Comparison of ENCODE assay signal across 1 cellular context in the genomic region with DNA sequence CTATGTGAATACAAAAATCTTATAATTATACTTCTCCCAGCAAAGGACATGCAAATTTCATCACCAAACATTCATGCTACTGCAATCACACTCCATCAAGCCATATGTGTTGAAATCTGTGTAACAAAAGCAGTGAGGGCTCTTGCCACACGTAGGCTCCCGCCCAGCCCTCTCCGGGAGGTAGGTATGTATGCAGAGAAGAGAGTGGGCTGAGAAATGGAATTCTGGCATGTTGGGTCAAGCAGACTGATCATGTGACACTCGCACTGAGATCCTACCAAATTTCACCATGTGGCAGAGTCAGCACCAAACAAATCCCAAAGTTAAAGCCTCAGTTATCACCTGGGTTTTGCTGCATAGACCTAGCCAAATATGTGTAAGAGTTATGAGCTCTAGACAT.
TF ChIP-seq lines count a peak whose summit lies in the region.

No MANE protein-coding gene starts in this region.

TF ChIP-seq in H1, 55 proteins besides CTCF, POLR2A, EP300 and RAD21:
- TF ChIP-seq BCL11A (IDR thresholded peaks at IDR 0.05; ENCODE audit: low read depth in 2 of 2, low read length in 2 of 2) (no peak), FOSL1 (IDR thresholded peaks at IDR 0.05; ENCODE audit: insufficient read depth, low read depth, low read length) (no peak), SIRT6 (IDR thresholded peaks at IDR 0.05; ENCODE audit: low read length) (no peak), MAFK (IDR thresholded peaks at IDR 0.05; ENCODE audit: low read depth, low read length) (no peak), CHD2 (IDR thresholded peaks at IDR 0.05; ENCODE audit: low read length) (no peak), SIX5 (IDR thresholded peaks at IDR 0.05; ENCODE audit: low read depth, low read length) (no peak), TAF7 (optimal IDR thresholded peaks at IDR 0.05; ENCODE audit: borderline replicate concordance, low read depth, low read length) (no peak), BRCA1 (IDR thresholded peaks at IDR 0.05; ENCODE audit: low read depth, low read length) (no peak), JUN (IDR thresholded peaks at IDR 0.05; ENCODE audit: low read depth, low read length) (no peak), KDM1A (IDR thresholded peaks at IDR 0.05; ENCODE audit: borderline replicate concordance, low read length) (no peak), HDAC2 (IDR thresholded peaks at IDR 0.05; ENCODE audit: borderline replicate concordance in 1 of 2, low read depth in 2 of 2, low read length in 2 of 2) (no peak), POU5F1 (IDR thresholded peaks at IDR 0.05; ENCODE audit: low read depth, low read length) (no peak), CBX8 (IDR thresholded peaks at IDR 0.05; ENCODE audit: borderline replicate concordance, low read depth, low read length) (no peak), POLR2AphosphoS5 (IDR thresholded peaks at IDR 0.05; ENCODE audit: low read depth, low read length) (peak; percentile 57), NRF1 (IDR thresholded peaks at IDR 0.05; ENCODE audit: low read depth, low read length) (no peak), PHF8 (conservative IDR thresholded peaks at IDR 0.05; ENCODE audit: low read depth, low read length) (no peak), EZH2 (IDR thresholded peaks at IDR 0.05; ENCODE audit: low read depth, low read length, severe bottlenecking) (no peak), SIN3A (conservative IDR thresholded peaks at IDR 0.05 in 1 of 2, IDR thresholded peaks at IDR 0.05 in 1 of 2; ENCODE audit: low read depth in 1 of 2, low read length in 2 of 2) (no peak), TEAD4 (IDR thresholded peaks at IDR 0.05; ENCODE audit: low read depth, low read length) (0 out of 2 replicates have a peak, but pooled peaks have one; percentile 42), JUND (IDR thresholded peaks at IDR 0.05; ENCODE audit: low read length) (no peak), SP1 (IDR thresholded peaks at IDR 0.05; ENCODE audit: low read depth, low read length) (no peak), CBX5 (IDR thresholded peaks at IDR 0.05; ENCODE audit: low read depth, low read length) (no peak), CEBPB (IDR thresholded peaks at IDR 0.05; ENCODE audit: low read depth, low read length) (peak; percentile 43; the same call in 1 of the 2 replicates), SUZ12 (IDR thresholded peaks at IDR 0.05; ENCODE audit: low read length) (no peak), RXRA (IDR thresholded peaks at IDR 0.05; ENCODE audit: insufficient read depth, low read depth, low read length) (no peak), ASH2L (IDR thresholded peaks at IDR 0.05; ENCODE audit: low read length) (no peak), NANOG (IDR thresholded peaks at IDR 0.05; ENCODE audit: insufficient read depth, low read depth, low read length, poor library complexity, severe bottlenecking) (no peak), HDAC6 (IDR thresholded peaks at IDR 0.05; ENCODE audit: low read depth, low read length) (no peak), GTF2F1 (IDR thresholded peaks at IDR 0.05; ENCODE audit: borderline replicate concordance, low read depth, low read length) (no peak), RBBP5 (IDR thresholded peaks at IDR 0.05; ENCODE audit: borderline replicate concordance, low read depth, low read length) (no peak), CREB1 (IDR thresholded peaks at IDR 0.05) (no peak)
- TF ChIP-seq, protein P1, sequence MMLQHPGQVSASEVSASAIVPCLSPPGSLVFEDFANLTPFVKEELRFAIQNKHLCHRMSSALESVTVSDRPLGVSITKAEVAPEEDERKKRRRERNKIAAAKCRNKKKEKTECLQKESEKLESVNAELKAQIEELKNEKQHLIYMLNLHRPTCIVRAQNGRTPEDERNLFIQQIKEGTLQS (IDR thresholded peaks at IDR 0.05; ENCODE audit: insufficient read depth, low read depth, low read length): no peak
- TF ChIP-seq, protein P2, sequence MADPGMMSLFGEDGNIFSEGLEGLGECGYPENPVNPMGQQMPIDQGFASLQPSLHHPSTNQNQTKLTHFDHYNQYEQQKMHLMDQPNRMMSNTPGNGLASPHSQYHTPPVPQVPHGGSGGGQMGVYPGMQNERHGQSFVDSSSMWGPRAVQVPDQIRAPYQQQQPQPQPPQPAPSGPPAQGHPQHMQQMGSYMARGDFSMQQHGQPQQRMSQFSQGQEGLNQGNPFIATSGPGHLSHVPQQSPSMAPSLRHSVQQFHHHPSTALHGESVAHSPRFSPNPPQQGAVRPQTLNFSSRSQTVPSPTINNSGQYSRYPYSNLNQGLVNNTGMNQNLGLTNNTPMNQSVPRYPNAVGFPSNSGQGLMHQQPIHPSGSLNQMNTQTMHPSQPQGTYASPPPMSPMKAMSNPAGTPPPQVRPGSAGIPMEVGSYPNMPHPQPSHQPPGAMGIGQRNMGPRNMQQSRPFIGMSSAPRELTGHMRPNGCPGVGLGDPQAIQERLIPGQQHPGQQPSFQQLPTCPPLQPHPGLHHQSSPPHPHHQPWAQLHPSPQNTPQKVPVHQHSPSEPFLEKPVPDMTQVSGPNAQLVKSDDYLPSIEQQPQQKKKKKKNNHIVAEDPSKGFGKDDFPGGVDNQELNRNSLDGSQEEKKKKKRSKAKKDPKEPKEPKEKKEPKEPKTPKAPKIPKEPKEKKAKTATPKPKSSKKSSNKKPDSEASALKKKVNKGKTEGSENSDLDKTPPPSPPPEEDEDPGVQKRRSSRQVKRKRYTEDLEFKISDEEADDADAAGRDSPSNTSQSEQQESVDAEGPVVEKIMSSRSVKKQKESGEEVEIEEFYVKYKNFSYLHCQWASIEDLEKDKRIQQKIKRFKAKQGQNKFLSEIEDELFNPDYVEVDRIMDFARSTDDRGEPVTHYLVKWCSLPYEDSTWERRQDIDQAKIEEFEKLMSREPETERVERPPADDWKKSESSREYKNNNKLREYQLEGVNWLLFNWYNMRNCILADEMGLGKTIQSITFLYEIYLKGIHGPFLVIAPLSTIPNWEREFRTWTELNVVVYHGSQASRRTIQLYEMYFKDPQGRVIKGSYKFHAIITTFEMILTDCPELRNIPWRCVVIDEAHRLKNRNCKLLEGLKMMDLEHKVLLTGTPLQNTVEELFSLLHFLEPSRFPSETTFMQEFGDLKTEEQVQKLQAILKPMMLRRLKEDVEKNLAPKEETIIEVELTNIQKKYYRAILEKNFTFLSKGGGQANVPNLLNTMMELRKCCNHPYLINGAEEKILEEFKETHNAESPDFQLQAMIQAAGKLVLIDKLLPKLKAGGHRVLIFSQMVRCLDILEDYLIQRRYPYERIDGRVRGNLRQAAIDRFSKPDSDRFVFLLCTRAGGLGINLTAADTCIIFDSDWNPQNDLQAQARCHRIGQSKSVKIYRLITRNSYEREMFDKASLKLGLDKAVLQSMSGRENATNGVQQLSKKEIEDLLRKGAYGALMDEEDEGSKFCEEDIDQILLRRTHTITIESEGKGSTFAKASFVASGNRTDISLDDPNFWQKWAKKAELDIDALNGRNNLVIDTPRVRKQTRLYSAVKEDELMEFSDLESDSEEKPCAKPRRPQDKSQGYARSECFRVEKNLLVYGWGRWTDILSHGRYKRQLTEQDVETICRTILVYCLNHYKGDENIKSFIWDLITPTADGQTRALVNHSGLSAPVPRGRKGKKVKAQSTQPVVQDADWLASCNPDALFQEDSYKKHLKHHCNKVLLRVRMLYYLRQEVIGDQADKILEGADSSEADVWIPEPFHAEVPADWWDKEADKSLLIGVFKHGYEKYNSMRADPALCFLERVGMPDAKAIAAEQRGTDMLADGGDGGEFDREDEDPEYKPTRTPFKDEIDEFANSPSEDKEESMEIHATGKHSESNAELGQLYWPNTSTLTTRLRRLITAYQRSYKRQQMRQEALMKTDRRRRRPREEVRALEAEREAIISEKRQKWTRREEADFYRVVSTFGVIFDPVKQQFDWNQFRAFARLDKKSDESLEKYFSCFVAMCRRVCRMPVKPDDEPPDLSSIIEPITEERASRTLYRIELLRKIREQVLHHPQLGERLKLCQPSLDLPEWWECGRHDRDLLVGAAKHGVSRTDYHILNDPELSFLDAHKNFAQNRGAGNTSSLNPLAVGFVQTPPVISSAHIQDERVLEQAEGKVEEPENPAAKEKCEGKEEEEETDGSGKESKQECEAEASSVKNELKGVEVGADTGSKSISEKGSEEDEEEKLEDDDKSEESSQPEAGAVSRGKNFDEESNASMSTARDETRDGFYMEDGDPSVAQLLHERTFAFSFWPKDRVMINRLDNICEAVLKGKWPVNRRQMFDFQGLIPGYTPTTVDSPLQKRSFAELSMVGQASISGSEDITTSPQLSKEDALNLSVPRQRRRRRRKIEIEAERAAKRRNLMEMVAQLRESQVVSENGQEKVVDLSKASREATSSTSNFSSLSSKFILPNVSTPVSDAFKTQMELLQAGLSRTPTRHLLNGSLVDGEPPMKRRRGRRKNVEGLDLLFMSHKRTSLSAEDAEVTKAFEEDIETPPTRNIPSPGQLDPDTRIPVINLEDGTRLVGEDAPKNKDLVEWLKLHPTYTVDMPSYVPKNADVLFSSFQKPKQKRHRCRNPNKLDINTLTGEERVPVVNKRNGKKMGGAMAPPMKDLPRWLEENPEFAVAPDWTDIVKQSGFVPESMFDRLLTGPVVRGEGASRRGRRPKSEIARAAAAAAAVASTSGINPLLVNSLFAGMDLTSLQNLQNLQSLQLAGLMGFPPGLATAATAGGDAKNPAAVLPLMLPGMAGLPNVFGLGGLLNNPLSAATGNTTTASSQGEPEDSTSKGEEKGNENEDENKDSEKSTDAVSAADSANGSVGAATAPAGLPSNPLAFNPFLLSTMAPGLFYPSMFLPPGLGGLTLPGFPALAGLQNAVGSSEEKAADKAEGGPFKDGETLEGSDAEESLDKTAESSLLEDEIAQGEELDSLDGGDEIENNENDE (IDR thresholded peaks at IDR 0.05; ENCODE audit: insufficient replicate concordance, low read length): no peak
- TF ChIP-seq, protein P3, sequence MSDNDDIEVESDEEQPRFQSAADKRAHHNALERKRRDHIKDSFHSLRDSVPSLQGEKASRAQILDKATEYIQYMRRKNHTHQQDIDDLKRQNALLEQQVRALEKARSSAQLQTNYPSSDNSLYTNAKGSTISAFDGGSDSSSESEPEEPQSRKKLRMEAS (IDR thresholded peaks at IDR 0.05): no peak
- TF ChIP-seq, protein P4, sequence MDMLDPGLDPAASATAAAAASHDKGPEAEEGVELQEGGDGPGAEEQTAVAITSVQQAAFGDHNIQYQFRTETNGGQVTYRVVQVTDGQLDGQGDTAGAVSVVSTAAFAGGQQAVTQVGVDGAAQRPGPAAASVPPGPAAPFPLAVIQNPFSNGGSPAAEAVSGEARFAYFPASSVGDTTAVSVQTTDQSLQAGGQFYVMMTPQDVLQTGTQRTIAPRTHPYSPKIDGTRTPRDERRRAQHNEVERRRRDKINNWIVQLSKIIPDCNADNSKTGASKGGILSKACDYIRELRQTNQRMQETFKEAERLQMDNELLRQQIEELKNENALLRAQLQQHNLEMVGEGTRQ (IDR thresholded peaks at IDR 0.05; ENCODE audit: low read length): peak; percentile 60; the same call in 1 of the 2 replicates
- TF ChIP-seq, protein P5, sequence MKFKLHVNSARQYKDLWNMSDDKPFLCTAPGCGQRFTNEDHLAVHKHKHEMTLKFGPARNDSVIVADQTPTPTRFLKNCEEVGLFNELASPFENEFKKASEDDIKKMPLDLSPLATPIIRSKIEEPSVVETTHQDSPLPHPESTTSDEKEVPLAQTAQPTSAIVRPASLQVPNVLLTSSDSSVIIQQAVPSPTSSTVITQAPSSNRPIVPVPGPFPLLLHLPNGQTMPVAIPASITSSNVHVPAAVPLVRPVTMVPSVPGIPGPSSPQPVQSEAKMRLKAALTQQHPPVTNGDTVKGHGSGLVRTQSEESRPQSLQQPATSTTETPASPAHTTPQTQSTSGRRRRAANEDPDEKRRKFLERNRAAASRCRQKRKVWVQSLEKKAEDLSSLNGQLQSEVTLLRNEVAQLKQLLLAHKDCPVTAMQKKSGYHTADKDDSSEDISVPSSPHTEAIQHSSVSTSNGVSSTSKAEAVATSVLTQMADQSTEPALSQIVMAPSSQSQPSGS (IDR thresholded peaks at IDR 0.05; ENCODE audit: low read length): no peak
